11 cellular contexts compared by ENCODE assay signal in the genomic region with DNA sequence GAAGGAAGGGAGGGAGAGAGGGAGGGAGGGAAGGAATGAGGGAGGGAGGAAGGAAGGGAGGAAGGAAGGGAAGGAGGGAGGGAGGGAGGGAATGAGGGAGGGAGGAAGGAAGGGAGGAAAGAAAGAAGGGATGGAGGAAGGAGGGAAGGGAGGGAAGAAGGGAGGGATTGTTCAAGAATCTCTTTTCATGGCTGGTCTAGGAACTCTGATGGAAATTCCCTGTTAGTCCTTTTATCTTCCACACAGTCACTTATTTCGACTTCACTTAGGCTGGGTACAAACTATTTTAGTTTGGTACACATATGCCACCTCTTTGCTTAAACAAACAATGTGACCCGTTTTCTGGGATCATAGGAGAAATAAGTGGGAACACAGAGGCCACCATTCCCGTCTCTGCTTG.
"Had no signal": no experiment of that assay in that cellular context is flagged by ENCODE, and none has a peak within 500 bp of the region (broad histone marks: within the 10 kb centered on the region; RNA-seq: fewer than 3 reads in every experiment).

No MANE protein-coding gene starts in this region.

- H3K9me3 ChIP-seq: HAP-1 had no signal

- H3K4me2 ChIP-seq: GM23338 had no signal

- FAIRE-seq: H1, H54 had no signal

- DNase-seq: GM23248, GOT3, H7, H9, HCEC 1CT, HFFc6 had no signal

- H2AFZ ChIP-seq: GM23248, GM23338 had no signal

- H3K9ac ChIP-seq: GM23248 had no signal

- ATAC-seq: GM23338, HCT116 had no signal

- H3K4me3 ChIP-seq: GM23248, GM23338, HAP-1 had no signal

- H3K27ac ChIP-seq: GM23248 had no signal

- H3K4me1 ChIP-seq: HAP-1 had no signal

- H3K36me3 ChIP-seq: HAP-1 had no signal
